1 cellular context compared by ENCODE assay signal in genomic region chr7:8232999-8233847, GRCh38.
TF ChIP-seq lines count a peak whose summit lies in the region.

No MANE protein-coding gene starts in this region.

TF ChIP-seq in K562, 482 proteins besides CTCF, POLR2A, EP300 and RAD21 (continued from another document and continues in another):
- TF ChIP-seq ILK (tag; IDR thresholded peaks at IDR 0.05; ENCODE audit: borderline replicate concordance, low read depth), result no peak
- no peak for TF ChIP-seq NR4A1 (CRISPR knock-in tag; IDR thresholded peaks at IDR 0.05)
- TF ChIP-seq NR4A1 (tag; IDR thresholded peaks at IDR 0.05), result 0 out of 2 replicates have a peak, but pooled peaks have one; percentile 50
- no peak for TF ChIP-seq RBM14 (IDR thresholded peaks at IDR 0.05; ENCODE audit: borderline replicate concordance, insufficient read depth, low read depth, low read length)
- no peak for TF ChIP-seq ZMIZ1 (IDR thresholded peaks at IDR 0.05; ENCODE audit: low read depth in 2 of 2, low read length in 2 of 2)
- TF ChIP-seq ZBTB5 (IDR thresholded peaks at IDR 0.05), result no peak
- TF ChIP-seq CREB3L1 (IDR thresholded peaks at IDR 0.05; ENCODE audit: borderline replicate concordance, low read depth), result no peak; the same call in 1 of the 2 replicates
- TF ChIP-seq SIX5 (IDR thresholded peaks at IDR 0.05; ENCODE audit: borderline replicate concordance in 1 of 2, insufficient read depth in 1 of 2, low read depth in 1 of 2, low read length in 2 of 2), result no peak
- peak; percentile 83 for TF ChIP-seq LEF1 (IDR thresholded peaks at IDR 0.05)
- TF ChIP-seq E2F8 (IDR thresholded peaks at IDR 0.05; ENCODE audit: low read depth, partially characterized antibody), result peak; percentile 30
- no peak for TF ChIP-seq ZBTB43 (CRISPR knock-in tag; IDR thresholded peaks at IDR 0.05)
- no peak for TF ChIP-seq ZFP1 (CRISPR knock-in tag; IDR thresholded peaks at IDR 0.05)
- no peak for TF ChIP-seq ZFP91 (CRISPR knock-in tag; IDR thresholded peaks at IDR 0.05)
- no peak for TF ChIP-seq SAFB2 (IDR thresholded peaks at IDR 0.05; ENCODE audit: borderline replicate concordance, low read depth, low read length, severe bottlenecking)
- no peak for TF ChIP-seq KAT8 (IDR thresholded peaks at IDR 0.05; ENCODE audit: low read depth)
- no peak for TF ChIP-seq SAP30 (IDR thresholded peaks at IDR 0.05; ENCODE audit: borderline replicate concordance, insufficient read depth, low read depth, low read length, poor library complexity, severe bottlenecking)
- TF ChIP-seq ZNF140 (CRISPR knock-in tag; IDR thresholded peaks at IDR 0.05), result no peak
- TF ChIP-seq CREB5 (CRISPR knock-in tag; IDR thresholded peaks at IDR 0.05), result no peak
- TF ChIP-seq MNT (conservative IDR thresholded peaks at IDR 0.05), result peak in 1 of 2 experiments; percentile 70; a peak in 2 of 4 replicates
- no peak for TF ChIP-seq MITF (IDR thresholded peaks at IDR 0.05)
- TF ChIP-seq HSF4 (CRISPR knock-in tag; IDR thresholded peaks at IDR 0.05; ENCODE audit: borderline replicate concordance), result no peak
- peak; percentile 77 for TF ChIP-seq HDAC3 (IDR thresholded peaks at IDR 0.05; ENCODE audit: borderline replicate concordance, partially characterized antibody)
- no peak for TF ChIP-seq RBM15 (IDR thresholded peaks at IDR 0.05; ENCODE audit: insufficient read depth, low read length)
- TF ChIP-seq MEF2A (IDR thresholded peaks at IDR 0.05; ENCODE audit: control insufficient read depth, low read depth, low read length), result no peak; the same call in 1 of the 2 replicates
- no peak for TF ChIP-seq ARID3A (IDR thresholded peaks at IDR 0.05; ENCODE audit: borderline replicate concordance, low read depth, low read length)
- TF ChIP-seq ZBTB33 (CRISPR knock-in tag; IDR thresholded peaks at IDR 0.05), result peak; percentile 60
- TF ChIP-seq ZNF436 (CRISPR knock-in tag; IDR thresholded peaks at IDR 0.05), result no peak
- no peak for TF ChIP-seq HOMEZ (CRISPR knock-in tag; IDR thresholded peaks at IDR 0.05)
